ENCODE assay signal across 1 cellular context in genomic region chr1:226626577-226626956, GRCh38.
TF ChIP-seq lines count a peak whose summit lies in the region.

No MANE protein-coding gene starts in this region.

TF ChIP-seq in K562, 482 proteins besides CTCF, POLR2A, EP300 and RAD21 (continued from another document):
- TF ChIP-seq JUN (IDR thresholded peaks at IDR 0.05; ENCODE audit: borderline replicate concordance, low read depth, low read length) (peak; percentile 34; the same call in 1 of the 2 replicates), JUN (CRISPR knock-in tag; IDR thresholded peaks at IDR 0.05; ENCODE audit: borderline replicate concordance) (no peak), RAD51 (IDR thresholded peaks at IDR 0.05; ENCODE audit: borderline replicate concordance, low read depth) (peak; percentile 41), NFATC3 (IDR thresholded peaks at IDR 0.05) (no peak), JUND (IDR thresholded peaks at IDR 0.05; ENCODE audit: borderline replicate concordance, low read depth, low read length) (peak; percentile 49), JUND (tag; IDR thresholded peaks at IDR 0.05; ENCODE audit: borderline replicate concordance, low read depth, low read length) (no peak; the same call in 2 of the 3 replicates), TEAD1 (CRISPR knock-in tag; IDR thresholded peaks at IDR 0.05) (no peak), RUNX1 (IDR thresholded peaks at IDR 0.05; ENCODE audit: low read depth) (no peak), ZNF165 (CRISPR knock-in tag; IDR thresholded peaks at IDR 0.05; ENCODE audit: borderline replicate concordance) (no peak), ZNF174 (CRISPR knock-in tag; IDR thresholded peaks at IDR 0.05) (no peak), SREBF1 (IDR thresholded peaks at IDR 0.05; ENCODE audit: borderline replicate concordance, low read depth, low read length) (no peak), L3MBTL2 (IDR thresholded peaks at IDR 0.05) (peak; percentile 99), RBM15 (IDR thresholded peaks at IDR 0.05; ENCODE audit: insufficient read depth, low read length) (no peak), MITF (IDR thresholded peaks at IDR 0.05) (no peak), TCF7L2 (IDR thresholded peaks at IDR 0.05; ENCODE audit: low read depth, low read length) (peak; percentile 74), FOSL1 (tag; conservative IDR thresholded peaks at IDR 0.05) (no peak), DIDO1 (tag; IDR thresholded peaks at IDR 0.05; ENCODE audit: low read depth) (no peak), TSC22D4 (tag; IDR thresholded peaks at IDR 0.05) (no peak), MYBL2 (IDR thresholded peaks at IDR 0.05; ENCODE audit: low read depth) (no peak), MYBL2 (CRISPR knock-in tag; IDR thresholded peaks at IDR 0.05; ENCODE audit: borderline replicate concordance) (no peak), PHB2 (IDR thresholded peaks at IDR 0.05; ENCODE audit: low read depth) (no peak), ETS1 (conservative IDR thresholded peaks at IDR 0.05; ENCODE audit: control insufficient read depth, low read depth, low read length) (no peak), E2F1 (CRISPR knock-in tag; IDR thresholded peaks at IDR 0.05) (0 out of 2 replicates have a peak, but pooled peaks have one; percentile 25), ZNF695 (CRISPR knock-in tag; IDR thresholded peaks at IDR 0.05) (no peak), ZNF436 (CRISPR knock-in tag; IDR thresholded peaks at IDR 0.05) (no peak), MXI1 (IDR thresholded peaks at IDR 0.05; ENCODE audit: low read depth, low read length) (no peak), CAMTA2 (CRISPR knock-in tag; conservative IDR thresholded peaks at IDR 0.05) (no peak)
- TF ChIP-seq, protein P1, sequence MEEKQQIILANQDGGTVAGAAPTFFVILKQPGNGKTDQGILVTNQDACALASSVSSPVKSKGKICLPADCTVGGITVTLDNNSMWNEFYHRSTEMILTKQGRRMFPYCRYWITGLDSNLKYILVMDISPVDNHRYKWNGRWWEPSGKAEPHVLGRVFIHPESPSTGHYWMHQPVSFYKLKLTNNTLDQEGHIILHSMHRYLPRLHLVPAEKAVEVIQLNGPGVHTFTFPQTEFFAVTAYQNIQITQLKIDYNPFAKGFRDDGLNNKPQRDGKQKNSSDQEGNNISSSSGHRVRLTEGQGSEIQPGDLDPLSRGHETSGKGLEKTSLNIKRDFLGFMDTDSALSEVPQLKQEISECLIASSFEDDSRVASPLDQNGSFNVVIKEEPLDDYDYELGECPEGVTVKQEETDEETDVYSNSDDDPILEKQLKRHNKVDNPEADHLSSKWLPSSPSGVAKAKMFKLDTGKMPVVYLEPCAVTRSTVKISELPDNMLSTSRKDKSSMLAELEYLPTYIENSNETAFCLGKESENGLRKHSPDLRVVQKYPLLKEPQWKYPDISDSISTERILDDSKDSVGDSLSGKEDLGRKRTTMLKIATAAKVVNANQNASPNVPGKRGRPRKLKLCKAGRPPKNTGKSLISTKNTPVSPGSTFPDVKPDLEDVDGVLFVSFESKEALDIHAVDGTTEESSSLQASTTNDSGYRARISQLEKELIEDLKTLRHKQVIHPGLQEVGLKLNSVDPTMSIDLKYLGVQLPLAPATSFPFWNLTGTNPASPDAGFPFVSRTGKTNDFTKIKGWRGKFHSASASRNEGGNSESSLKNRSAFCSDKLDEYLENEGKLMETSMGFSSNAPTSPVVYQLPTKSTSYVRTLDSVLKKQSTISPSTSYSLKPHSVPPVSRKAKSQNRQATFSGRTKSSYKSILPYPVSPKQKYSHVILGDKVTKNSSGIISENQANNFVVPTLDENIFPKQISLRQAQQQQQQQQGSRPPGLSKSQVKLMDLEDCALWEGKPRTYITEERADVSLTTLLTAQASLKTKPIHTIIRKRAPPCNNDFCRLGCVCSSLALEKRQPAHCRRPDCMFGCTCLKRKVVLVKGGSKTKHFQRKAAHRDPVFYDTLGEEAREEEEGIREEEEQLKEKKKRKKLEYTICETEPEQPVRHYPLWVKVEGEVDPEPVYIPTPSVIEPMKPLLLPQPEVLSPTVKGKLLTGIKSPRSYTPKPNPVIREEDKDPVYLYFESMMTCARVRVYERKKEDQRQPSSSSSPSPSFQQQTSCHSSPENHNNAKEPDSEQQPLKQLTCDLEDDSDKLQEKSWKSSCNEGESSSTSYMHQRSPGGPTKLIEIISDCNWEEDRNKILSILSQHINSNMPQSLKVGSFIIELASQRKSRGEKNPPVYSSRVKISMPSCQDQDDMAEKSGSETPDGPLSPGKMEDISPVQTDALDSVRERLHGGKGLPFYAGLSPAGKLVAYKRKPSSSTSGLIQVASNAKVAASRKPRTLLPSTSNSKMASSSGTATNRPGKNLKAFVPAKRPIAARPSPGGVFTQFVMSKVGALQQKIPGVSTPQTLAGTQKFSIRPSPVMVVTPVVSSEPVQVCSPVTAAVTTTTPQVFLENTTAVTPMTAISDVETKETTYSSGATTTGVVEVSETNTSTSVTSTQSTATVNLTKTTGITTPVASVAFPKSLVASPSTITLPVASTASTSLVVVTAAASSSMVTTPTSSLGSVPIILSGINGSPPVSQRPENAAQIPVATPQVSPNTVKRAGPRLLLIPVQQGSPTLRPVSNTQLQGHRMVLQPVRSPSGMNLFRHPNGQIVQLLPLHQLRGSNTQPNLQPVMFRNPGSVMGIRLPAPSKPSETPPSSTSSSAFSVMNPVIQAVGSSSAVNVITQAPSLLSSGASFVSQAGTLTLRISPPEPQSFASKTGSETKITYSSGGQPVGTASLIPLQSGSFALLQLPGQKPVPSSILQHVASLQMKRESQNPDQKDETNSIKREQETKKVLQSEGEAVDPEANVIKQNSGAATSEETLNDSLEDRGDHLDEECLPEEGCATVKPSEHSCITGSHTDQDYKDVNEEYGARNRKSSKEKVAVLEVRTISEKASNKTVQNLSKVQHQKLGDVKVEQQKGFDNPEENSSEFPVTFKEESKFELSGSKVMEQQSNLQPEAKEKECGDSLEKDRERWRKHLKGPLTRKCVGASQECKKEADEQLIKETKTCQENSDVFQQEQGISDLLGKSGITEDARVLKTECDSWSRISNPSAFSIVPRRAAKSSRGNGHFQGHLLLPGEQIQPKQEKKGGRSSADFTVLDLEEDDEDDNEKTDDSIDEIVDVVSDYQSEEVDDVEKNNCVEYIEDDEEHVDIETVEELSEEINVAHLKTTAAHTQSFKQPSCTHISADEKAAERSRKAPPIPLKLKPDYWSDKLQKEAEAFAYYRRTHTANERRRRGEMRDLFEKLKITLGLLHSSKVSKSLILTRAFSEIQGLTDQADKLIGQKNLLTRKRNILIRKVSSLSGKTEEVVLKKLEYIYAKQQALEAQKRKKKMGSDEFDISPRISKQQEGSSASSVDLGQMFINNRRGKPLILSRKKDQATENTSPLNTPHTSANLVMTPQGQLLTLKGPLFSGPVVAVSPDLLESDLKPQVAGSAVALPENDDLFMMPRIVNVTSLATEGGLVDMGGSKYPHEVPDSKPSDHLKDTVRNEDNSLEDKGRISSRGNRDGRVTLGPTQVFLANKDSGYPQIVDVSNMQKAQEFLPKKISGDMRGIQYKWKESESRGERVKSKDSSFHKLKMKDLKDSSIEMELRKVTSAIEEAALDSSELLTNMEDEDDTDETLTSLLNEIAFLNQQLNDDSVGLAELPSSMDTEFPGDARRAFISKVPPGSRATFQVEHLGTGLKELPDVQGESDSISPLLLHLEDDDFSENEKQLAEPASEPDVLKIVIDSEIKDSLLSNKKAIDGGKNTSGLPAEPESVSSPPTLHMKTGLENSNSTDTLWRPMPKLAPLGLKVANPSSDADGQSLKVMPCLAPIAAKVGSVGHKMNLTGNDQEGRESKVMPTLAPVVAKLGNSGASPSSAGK (IDR thresholded peaks at IDR 0.05) = peak; percentile 98
- TF ChIP-seq, protein P2, sequence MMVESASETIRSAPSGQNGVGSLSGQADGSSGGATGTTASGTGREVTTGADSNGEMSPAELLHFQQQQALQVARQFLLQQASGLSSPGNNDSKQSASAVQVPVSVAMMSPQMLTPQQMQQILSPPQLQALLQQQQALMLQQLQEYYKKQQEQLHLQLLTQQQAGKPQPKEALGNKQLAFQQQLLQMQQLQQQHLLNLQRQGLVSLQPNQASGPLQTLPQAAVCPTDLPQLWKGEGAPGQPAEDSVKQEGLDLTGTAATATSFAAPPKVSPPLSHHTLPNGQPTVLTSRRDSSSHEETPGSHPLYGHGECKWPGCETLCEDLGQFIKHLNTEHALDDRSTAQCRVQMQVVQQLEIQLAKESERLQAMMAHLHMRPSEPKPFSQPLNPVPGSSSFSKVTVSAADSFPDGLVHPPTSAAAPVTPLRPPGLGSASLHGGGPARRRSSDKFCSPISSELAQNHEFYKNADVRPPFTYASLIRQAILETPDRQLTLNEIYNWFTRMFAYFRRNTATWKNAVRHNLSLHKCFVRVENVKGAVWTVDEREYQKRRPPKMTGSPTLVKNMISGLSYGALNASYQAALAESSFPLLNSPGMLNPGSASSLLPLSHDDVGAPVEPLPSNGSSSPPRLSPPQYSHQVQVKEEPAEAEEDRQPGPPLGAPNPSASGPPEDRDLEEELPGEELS (CRISPR knock-in tag; IDR thresholded peaks at IDR 0.05; ENCODE audit: borderline replicate concordance) = no peak
